ENCODE assay signal across 22 cellular contexts in the genomic region with DNA sequence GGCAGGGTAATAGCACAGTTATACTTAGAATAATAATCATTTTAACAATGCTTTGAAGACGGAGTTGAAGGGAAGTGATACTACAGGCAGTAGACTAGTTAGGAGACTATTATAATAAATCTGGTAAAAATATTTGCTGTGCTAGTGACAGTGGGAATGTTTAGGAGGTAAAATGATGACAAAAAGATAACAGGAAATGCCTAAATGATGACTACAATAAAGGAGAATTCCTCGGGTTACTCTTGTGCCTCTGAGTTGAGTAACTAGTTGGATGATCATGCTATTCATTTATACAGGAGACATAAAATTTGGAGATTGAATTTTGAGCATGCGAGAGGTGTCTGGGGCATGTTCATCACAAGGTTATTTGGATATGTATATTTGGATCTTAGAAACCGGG. TPM values are rescaled to one million over a fixed set of nuclear protein-coding genes. Genes with fewer than 3 reads are reported as not detected.
DNase-seq lines count a peak whose midpoint lies in the region; ATAC-seq, FAIRE-seq and TF ChIP-seq lines count a peak whose summit lies in the region.
"Had no signal": no experiment of that assay in that cellular context is flagged by ENCODE, and none has a peak within 500 bp of the region (broad histone marks: within the 10 kb centered on the region; RNA-seq: fewer than 3 reads in every experiment).

No MANE protein-coding gene starts in this region.

- peaks cover 12% of the 10 kb centered on the region for H3K9me3 Mint-ChIP-seq in activated naive CD4-positive, alpha-beta T cell treated with anti-CD3 and anti-CD28 coated beads, Interleukin-2, amount 50 U/mL, for 24 hours
- no peaks in the 10 kb centered on the region for H3K9me3 Mint-ChIP-seq in activated naive CD4-positive, alpha-beta T cell treated with anti-CD3 and anti-CD28 coated beads for 36 hours
- H3K9me3 Mint-ChIP-seq in activated T-helper 1 cell treated with anti-CD3 and anti-CD28 coated beads, Interleukin-12 subunit alpha, Interleukin-12 subunit beta, Interleukin-2, Interleukin-4 antibody, amounts not matched to agents 30 ng/mL and 10 ng/mL and 1 ng/mL, durations not matched to agents 14 hours and 24 hours and 36 hours: no peaks in the 10 kb centered on the region
- H3K9me3 Mint-ChIP-seq: activated CD8-positive, alpha-beta T cell treated with anti-CD3 and anti-CD28 coated beads for 36 hours had no signal

- H3K4me1 Mint-ChIP-seq in activated naive CD4-positive, alpha-beta T cell treated with anti-CD3 and anti-CD28 coated beads, Interleukin-2, amount 50 U/mL, for 24 hours: no peaks in the 10 kb centered on the region
- H3K4me1 Mint-ChIP-seq in activated naive CD4-positive, alpha-beta T cell treated with anti-CD3 and anti-CD28 coated beads for 36 hours (ENCODE audit: low read depth): no peaks in the 10 kb centered on the region
- no peaks in the 10 kb centered on the region for H3K4me1 Mint-ChIP-seq in activated T-helper 1 cell treated with anti-CD3 and anti-CD28 coated beads, Interleukin-12 subunit alpha, Interleukin-12 subunit beta, Interleukin-2, Interleukin-4 antibody, amounts not matched to agents 30 ng/mL and 10 ng/mL and 1 ng/mL, durations not matched to agents 14 hours and 24 hours and 36 hours (ENCODE audit: low read depth)
- H3K4me1 Mint-ChIP-seq: activated naive CD8-positive, alpha-beta T cell treated with anti-CD3 and anti-CD28 coated beads, Interleukin-2, amount 10 ng/mL, durations not matched to agents 7 days and 5 days; T-cell had no signal

- no peak for DNase-seq in activated naive CD4-positive, alpha-beta T cell treated with anti-CD3 and anti-CD28 coated beads for 36 hours
- peak; percentile 55 for DNase-seq in RPMI7951 (ENCODE audit: low read depth)
- DNase-seq in fibroblast of mammary gland (ENCODE audit: low read depth): peak; percentile 50
- DNase-seq in urothelium cell line (ENCODE audit: low spot score): peak; percentile 18
- DNase-seq in head of caudate nucleus: no peak
- no peak for DNase-seq in activated T-helper 1 cell treated with anti-CD3 and anti-CD28 coated beads, Interleukin-12 subunit alpha, Interleukin-12 subunit beta, Interleukin-2, Interleukin-4 antibody, amounts not matched to agents 30 ng/mL and 10 ng/mL and 1 ng/mL, durations not matched to agents 14 hours and 24 hours and 36 hours (ENCODE audit: low spot score)
- DNase-seq: activated CD8-positive, alpha-beta T cell treated with anti-CD3 and anti-CD28 coated beads for 36 hours; activated naive CD8-positive, alpha-beta T cell treated with anti-CD3 and anti-CD28 coated beads, Interleukin-2, amount 10 ng/mL, durations not matched to agents 7 days and 5 days; activated T-cell treated with anti-CD3 and anti-CD28 coated beads, Interleukin-2, amount 50 U/mL, for 48 hours; CD4-positive, alpha-beta T cell; DND-41; esophagus squamous epithelium; hypothalamus; NCI-H1092 treated with DMSO at 0.1 percent for 48 hours; stimulated activated CD4-positive, alpha-beta T cell treated with anti-CD3 and anti-CD28 coated beads, Interleukin-15, amount 100 ng/mL, for 24 hours; stimulated activated naive CD8-positive, alpha-beta T cell treated with anti-CD3 and anti-CD28 coated beads, Interleukin-15, Interleukin-2, amounts not matched to agents 100 U/mL and 50 U/mL, for 24 hours; T-cell; WERI-Rb-1 had no signal

- CTCF ChIA-PET in activated naive CD4-positive, alpha-beta T cell treated with anti-CD3 and anti-CD28 coated beads for 36 hours (lab: Charles Lee): no interaction called here

- no peak for ATAC-seq in GM19324 (IDR thresholded peaks at IDR 0.05; ENCODE audit: low FRiP score, unreplicated experiment)
- ATAC-seq: activated CD8-positive, alpha-beta T cell treated with anti-CD3 and anti-CD28 coated beads for 36 hours; Panc1; stimulated activated naive CD8-positive, alpha-beta T cell treated with anti-CD3 and anti-CD28 coated beads, Interleukin-15, Interleukin-2, amounts not matched to agents 100 U/mL and 50 U/mL, for 24 hours; T-cell had no signal

- peaks cover 29% of the 10 kb centered on the region for H3K27me3 Mint-ChIP-seq in activated naive CD4-positive, alpha-beta T cell treated with anti-CD3 and anti-CD28 coated beads, Interleukin-2, amount 50 U/mL, for 24 hours
- H3K27me3 Mint-ChIP-seq in activated naive CD4-positive, alpha-beta T cell treated with anti-CD3 and anti-CD28 coated beads for 36 hours (ENCODE audit: low read depth): peaks cover 30% of the 10 kb centered on the region
- peaks cover 35% of the 10 kb centered on the region for H3K27me3 Mint-ChIP-seq in activated T-helper 1 cell treated with anti-CD3 and anti-CD28 coated beads, Interleukin-12 subunit alpha, Interleukin-12 subunit beta, Interleukin-2, Interleukin-4 antibody, amounts not matched to agents 30 ng/mL and 10 ng/mL and 1 ng/mL, durations not matched to agents 14 hours and 24 hours and 36 hours (ENCODE audit: insufficient read depth)
- H3K27me3 Mint-ChIP-seq: type B pancreatic cell had no signal

- no peak for TF ChIP-seq CTCF in fibroblast of mammary gland (conservative IDR thresholded peaks at IDR 0.05; ENCODE audit: control insufficient read depth, insufficient read depth, low read depth, low read length)

- peaks cover 1% of the 10 kb centered on the region for H3K36me3 Mint-ChIP-seq in activated naive CD4-positive, alpha-beta T cell treated with anti-CD3 and anti-CD28 coated beads, Interleukin-2, amount 50 U/mL, for 24 hours
- no peaks in the 10 kb centered on the region for H3K36me3 Mint-ChIP-seq in activated naive CD4-positive, alpha-beta T cell treated with anti-CD3 and anti-CD28 coated beads for 36 hours (ENCODE audit: low read depth)
- H3K36me3 Mint-ChIP-seq in activated T-helper 1 cell treated with anti-CD3 and anti-CD28 coated beads, Interleukin-12 subunit alpha, Interleukin-12 subunit beta, Interleukin-2, Interleukin-4 antibody, amounts not matched to agents 30 ng/mL and 10 ng/mL and 1 ng/mL, durations not matched to agents 14 hours and 24 hours and 36 hours (ENCODE audit: low read depth): no peaks in the 10 kb centered on the region
- H3K36me3 Mint-ChIP-seq: activated naive CD8-positive, alpha-beta T cell treated with anti-CD3 and anti-CD28 coated beads, Interleukin-2, amount 10 ng/mL, durations not matched to agents 7 days and 5 days; T-cell; type B pancreatic cell had no signal

- H3K4me3 ChIP-seq in fibroblast of mammary gland (ENCODE audit: control insufficient read depth, low read depth, low read length): no peak overlapping the region
- H3K4me3 ChIP-seq: esophagus squamous epithelium had no signal

- no peak for FAIRE-seq in urothelium cell line (lab: Jason Lieb, UNC)

- intact Hi-C loops in activated naive CD4-positive, alpha-beta T cell treated with anti-CD3 and anti-CD28 coated beads for 36 hours (cut with micrococcal nuclease): no loop called here
- intact Hi-C loops in head of caudate nucleus (cut with DNase I): no loop called here
- intact Hi-C loops in activated T-helper 1 cell treated with anti-CD3 and anti-CD28 coated beads, Interleukin-12 subunit alpha, Interleukin-12 subunit beta, Interleukin-2, Interleukin-4 antibody, amounts not matched to agents 30 ng/mL and 10 ng/mL and 1 ng/mL, durations not matched to agents 14 hours and 24 hours and 36 hours (cut with micrococcal nuclease): no loop called here

- H3K4me3 Mint-ChIP-seq in activated naive CD4-positive, alpha-beta T cell treated with anti-CD3 and anti-CD28 coated beads, Interleukin-2, amount 50 U/mL, for 24 hours: no peak overlapping the region
- no peak overlapping the region for H3K4me3 Mint-ChIP-seq in activated naive CD4-positive, alpha-beta T cell treated with anti-CD3 and anti-CD28 coated beads for 36 hours
- H3K4me3 Mint-ChIP-seq in activated T-helper 1 cell treated with anti-CD3 and anti-CD28 coated beads, Interleukin-12 subunit alpha, Interleukin-12 subunit beta, Interleukin-2, Interleukin-4 antibody, amounts not matched to agents 30 ng/mL and 10 ng/mL and 1 ng/mL, durations not matched to agents 14 hours and 24 hours and 36 hours: no peak overlapping the region
- H3K4me3 Mint-ChIP-seq: activated CD8-positive, alpha-beta T cell treated with anti-CD3 and anti-CD28 coated beads for 36 hours; activated naive CD8-positive, alpha-beta T cell treated with anti-CD3 and anti-CD28 coated beads, Interleukin-2, amount 10 ng/mL, durations not matched to agents 7 days and 5 days; CD4-positive, alpha-beta T cell; T-cell; type B pancreatic cell had no signal

- peak overlapping the region; percentile 9 for H3K27ac Mint-ChIP-seq in activated naive CD4-positive, alpha-beta T cell treated with anti-CD3 and anti-CD28 coated beads, Interleukin-2, amount 50 U/mL, for 24 hours
- no peak overlapping the region for H3K27ac Mint-ChIP-seq in activated naive CD4-positive, alpha-beta T cell treated with anti-CD3 and anti-CD28 coated beads for 36 hours
- H3K27ac Mint-ChIP-seq in activated T-helper 1 cell treated with anti-CD3 and anti-CD28 coated beads, Interleukin-12 subunit alpha, Interleukin-12 subunit beta, Interleukin-2, Interleukin-4 antibody, amounts not matched to agents 30 ng/mL and 10 ng/mL and 1 ng/mL, durations not matched to agents 14 hours and 24 hours and 36 hours: no peak overlapping the region
- H3K27ac Mint-ChIP-seq: activated CD8-positive, alpha-beta T cell treated with anti-CD3 and anti-CD28 coated beads for 36 hours; activated naive CD8-positive, alpha-beta T cell treated with anti-CD3 and anti-CD28 coated beads, Interleukin-2, amount 10 ng/mL, durations not matched to agents 7 days and 5 days; CD4-positive, alpha-beta T cell; T-cell; type B pancreatic cell had no signal

RNA-seq across cellular contexts. Expression of gene PAM, which starts 32.2 kb away (rescaled TPM):
- 10 to 100 TPM; 31.2 to 37.6 TPM for total RNA-seq in activated naive CD4-positive, alpha-beta T cell treated with anti-CD3 and anti-CD28 coated beads for 36 hours
- 196 and 216 TPM in 2 replicates for total RNA-seq in RPMI7951 (2014; rRNA removed; shearing (Covaris generic))
- 74.0 and 80.7 TPM in 2 replicates for total RNA-seq in activated T-helper 1 cell treated with anti-CD3 and anti-CD28 coated beads, Interleukin-12 subunit alpha, Interleukin-12 subunit beta, Interleukin-2, Interleukin-4 antibody, amounts not matched to agents 30 ng/mL and 10 ng/mL and 1 ng/mL, durations not matched to agents 14 hours and 24 hours and 36 hours

Comparison
In these comparisons a context has a peak if more than half of its experiments do, and no peak if none do; other contexts are left out.
1. DNase-seq: peak in RPMI7951 (single experiment), fibroblast of mammary gland (single experiment) and urothelium cell line (single experiment); none in activated naive CD4-positive, alpha-beta T cell treated with anti-CD3 and anti-CD28 coated beads for 36 hours (single experiment), head of caudate nucleus (0 of 42) and activated T-helper 1 cell treated with anti-CD3 and anti-CD28 coated beads, Interleukin-12 subunit alpha, Interleukin-12 subunit beta, Interleukin-2, Interleukin-4 antibody, amounts not matched to agents 30 ng/mL and 10 ng/mL and 1 ng/mL, durations not matched to agents 14 hours and 24 hours and 36 hours (single experiment).